In genomic region chr20:37386505-37387201, GRCh38 we compare ENCODE assay signal across 26 cellular contexts. TPM values are rescaled to one million over a fixed set of nuclear protein-coding genes. Genes with fewer than 3 reads are reported as not detected.
DNase-seq lines count a peak whose midpoint lies in the region; ATAC-seq, FAIRE-seq and TF ChIP-seq lines count a peak whose summit lies in the region.
"Had no signal": no experiment of that assay in that cellular context is flagged by ENCODE, and none has a peak within 500 bp of the region (broad histone marks: within the 10 kb centered on the region; RNA-seq: fewer than 3 reads in every experiment).

No MANE protein-coding gene starts in this region.

- CTCF ChIA-PET in SK-N-SH (lab: Yijun Ruan, JAX) = interaction anchor here (0.6 to 3.5 kb wide), 5 partner anchors 9 to 194 kb away, joined by 3 to 48 read pairs (median 20); no protein-coding TSS in a partner anchor
- CTCF ChIA-PET in RWPE1 (lab: Yijun Ruan, JAX) = no interaction called here
- CTCF ChIA-PET in HepG2 (lab: Yijun Ruan, JAX; ENCODE audit: low intra/inter-chr PET ratio, low total read pairs) = no interaction called here
- CTCF ChIA-PET in activated CD4-positive, alpha-beta memory T cell treated with anti-CD3 and anti-CD28 coated beads, Interleukin-2, amount 10 ng/mL, durations not matched to agents 7 days and 5 days (lab: Charles Lee) = interaction anchor here (0.6 kb wide), 1 partner anchor 37 kb away, joined by 4 read pairs; no protein-coding TSS in a partner anchor

- H3K36me3 Mint-ChIP-seq in activated CD4-positive, alpha-beta memory T cell treated with anti-CD3 and anti-CD28 coated beads, Interleukin-2, amount 10 ng/mL, durations not matched to agents 7 days and 5 days (ENCODE audit: low read depth) = no peaks in the 10 kb centered on the region
- H3K36me3 Mint-ChIP-seq: activated CD8-positive, alpha-beta memory T cell treated with anti-CD3 and anti-CD28 coated beads, Interleukin-2, amount 10 ng/mL, durations not matched to agents 7 days and 5 days; activated naive CD8-positive, alpha-beta T cell treated with anti-CD3 and anti-CD28 coated beads, Interleukin-2, amount 10 ng/mL, durations not matched to agents 7 days and 5 days had no signal

- TF ChIP-seq POLR2A in HepG2 (IDR thresholded peaks at IDR 0.05; ENCODE audit: insufficient read depth in 1 of 2, low read depth in 2 of 2, low read length in 2 of 2) (no peak), spleen (IDR thresholded peaks at IDR 0.05) (no peak), suprapubic skin (IDR thresholded peaks at IDR 0.05) (no peak)

- H3K27me3 Mint-ChIP-seq in activated CD4-positive, alpha-beta memory T cell treated with anti-CD3 and anti-CD28 coated beads, Interleukin-2, amount 10 ng/mL, durations not matched to agents 7 days and 5 days = peaks cover 4% of the 10 kb centered on the region
- H3K27me3 Mint-ChIP-seq: effector memory CD8-positive, alpha-beta T cell; memory B cell had no signal

- peaks cover 6% of the 10 kb centered on the region for H3K4me1 Mint-ChIP-seq in activated CD4-positive, alpha-beta memory T cell treated with anti-CD3 and anti-CD28 coated beads, Interleukin-2, amount 10 ng/mL, durations not matched to agents 7 days and 5 days

- H3K36me3 ChIP-seq in SK-N-SH (replicated peaks in 1 of 2; ENCODE audit: control insufficient read depth in 1 of 2, insufficient read depth in 2 of 2, low read length in 1 of 2) (peaks cover 12 to 23% of the 10 kb centered on the region in 2 experiments), HepG2 (replicated peaks in 1 of 2; ENCODE audit: control insufficient read depth in 1 of 2, insufficient read depth in 2 of 2, low read length in 2 of 2) (peaks cover 44 to 56% of the 10 kb centered on the region in 2 experiments), spleen (peaks cover 0 to 52% (median 5%) of the 10 kb centered on the region in 6 donors), suprapubic skin (peaks cover 39% of the 10 kb centered on the region)
- H3K36me3 ChIP-seq: BE2C had no signal

- peaks cover 0 to 18% of the 10 kb centered on the region in 2 experiments; a peak in 1 of 4 replicates for H3K4me1 ChIP-seq in SK-N-SH (ENCODE audit: control insufficient read depth in 1 of 2, insufficient read depth in 2 of 2, low read depth in 1 of 2, low read length in 1 of 2)
- H3K4me1 ChIP-seq in HepG2 (ENCODE audit: insufficient read depth, low read length) = peaks cover 28% of the 10 kb centered on the region
- H3K4me1 ChIP-seq in spleen = peaks cover 6 to 38% (median 24%) of the 10 kb centered on the region in 6 donors
- H3K4me1 ChIP-seq in suprapubic skin = peaks cover 14% of the 10 kb centered on the region

- no peak for TF ChIP-seq CTCF in SK-N-SH (IDR thresholded peaks at IDR 0.05)
- TF ChIP-seq CTCF in RWPE1 (conservative IDR thresholded peaks at IDR 0.05; ENCODE audit: low read depth) = no peak
- no peak for TF ChIP-seq CTCF in HepG2 (CRISPR knock-in tag; IDR thresholded peaks at IDR 0.05)
- TF ChIP-seq CTCF in spleen (IDR thresholded peaks at IDR 0.05 in 8 of 11, conservative IDR thresholded peaks at IDR 0.05 in 3 of 11) = no peak
- no peak for TF ChIP-seq CTCF in suprapubic skin (IDR thresholded peaks at IDR 0.05)

- H4K20me1 ChIP-seq in SK-N-SH (ENCODE audit: insufficient read depth) (no peaks in the 10 kb centered on the region), HepG2 (ENCODE audit: insufficient read depth, low read length) (peaks cover 15% of the 10 kb centered on the region; the same call in 1 of the 2 replicates)

- no peaks in the 10 kb centered on the region for H3F3A ChIP-seq in SK-N-SH (replicated peaks; ENCODE audit: insufficient read depth)

- H3K4me2 ChIP-seq in SK-N-SH (no peak overlapping the region), HepG2 (ENCODE audit: low read depth, low read length) (no peak overlapping the region)

- no TSS peak for BruUV-seq in HepG2 (replicated peaks; lab: Mats Ljungman, UMichigan)

- H3K27me3 ChIP-seq in SK-N-SH (ENCODE audit: insufficient read depth) = no peaks in the 10 kb centered on the region
- H3K27me3 ChIP-seq in HepG2 (ENCODE audit: control insufficient read depth in 1 of 2, insufficient read depth in 2 of 2, low read length in 2 of 2) = no peaks in the 10 kb centered on the region
- H3K27me3 ChIP-seq in spleen (replicated peaks in 1 of 7) = peaks cover 0 to 37% (median 0%) of the 10 kb centered on the region in 7 donors
- H3K27me3 ChIP-seq in suprapubic skin = no peaks in the 10 kb centered on the region
- H3K27me3 ChIP-seq: BE2C, gastroesophageal sphincter had no signal

- DNase-seq in SK-N-SH (peak; percentile 35), RWPE1 (ENCODE audit: low spot score) (no peak), HepG2 (ENCODE audit: low spot score) (no peak), spleen (peak; percentile 75), suprapubic skin (ENCODE audit: low spot score in 2 of 2) (no peak)
- no peak for DNase-seq in activated CD4-positive, alpha-beta memory T cell treated with anti-CD3 and anti-CD28 coated beads, Interleukin-2, amount 10 ng/mL, durations not matched to agents 7 days and 5 days
- DNase-seq: activated CD4-positive, alpha-beta T cell treated with anti-CD3 and anti-CD28 coated beads for 4 hours; activated CD8-positive, alpha-beta memory T cell treated with anti-CD3 and anti-CD28 coated beads, Interleukin-2, amount 10 ng/mL, durations not matched to agents 7 days and 5 days; activated naive CD8-positive, alpha-beta T cell treated with anti-CD3 and anti-CD28 coated beads, Interleukin-2, amount 10 ng/mL, durations not matched to agents 7 days and 5 days; BE2C; effector memory CD8-positive, alpha-beta T cell; esophagus squamous epithelium; GOT3; NCI-H1092; NCI-H2029; NCI-H345; NCI-H82; OCI-M1; SHP77 had no signal

- no peaks in the 10 kb centered on the region for H3K9me3 Mint-ChIP-seq in activated CD4-positive, alpha-beta memory T cell treated with anti-CD3 and anti-CD28 coated beads, Interleukin-2, amount 10 ng/mL, durations not matched to agents 7 days and 5 days
- H3K9me3 Mint-ChIP-seq: activated naive CD8-positive, alpha-beta T cell treated with anti-CD3 and anti-CD28 coated beads, Interleukin-2, amount 10 ng/mL, durations not matched to agents 7 days and 5 days; effector memory CD8-positive, alpha-beta T cell; memory B cell had no signal

- TF ChIP-seq EP300 in SK-N-SH (IDR thresholded peaks at IDR 0.05; ENCODE audit: borderline replicate concordance in 1 of 2, low read depth in 1 of 2, low read length in 1 of 2) (no peak), HepG2 (IDR thresholded peaks at IDR 0.05; ENCODE audit: low read depth in 2 of 2, low read length in 2 of 2) (no peak), HepG2 (CRISPR knock-in tag; IDR thresholded peaks at IDR 0.05; ENCODE audit: borderline replicate concordance) (no peak), suprapubic skin (IDR thresholded peaks at IDR 0.05) (no peak)

- intact Hi-C loops in HepG2 (cut with micrococcal nuclease; ENCODE audit: unreplicated experiment) (no loop called here), spleen (cut with DNase I; ENCODE audit: low total_unique reads) (loop anchor here (10.0 kb wide), 2 partner anchors 112 to 192 kb away; no protein-coding TSS in a partner anchor)

- H3K9me2 ChIP-seq in SK-N-SH = no peaks in the 10 kb centered on the region

- no peak overlapping the region for H3K9ac ChIP-seq in SK-N-SH
- no peak overlapping the region for H3K9ac ChIP-seq in HepG2 (ENCODE audit: insufficient read depth, low read depth, low read length)

- TF ChIP-seq RAD21 in SK-N-SH (IDR thresholded peaks at IDR 0.05; ENCODE audit: low read length) (no peak), HepG2 (CRISPR knock-in tag; IDR thresholded peaks at IDR 0.05) (no peak)

- no peak for ATAC-seq in SK-N-SH treated with all-trans-retinoic acid at 6 μM for 48 hours
- no peak for ATAC-seq in HepG2
- no peak for ATAC-seq in GM21381 (IDR thresholded peaks at IDR 0.05; ENCODE audit: unreplicated experiment)
- ATAC-seq: activated CD8-positive, alpha-beta memory T cell treated with anti-CD3 and anti-CD28 coated beads, Interleukin-2, amount 10 ng/mL, durations not matched to agents 7 days and 5 days; effector memory CD8-positive, alpha-beta T cell; gastroesophageal sphincter had no signal

- no peak overlapping the region for H3K4me3 Mint-ChIP-seq in activated CD4-positive, alpha-beta memory T cell treated with anti-CD3 and anti-CD28 coated beads, Interleukin-2, amount 10 ng/mL, durations not matched to agents 7 days and 5 days
- H3K4me3 Mint-ChIP-seq: activated CD8-positive, alpha-beta memory T cell treated with anti-CD3 and anti-CD28 coated beads, Interleukin-2, amount 10 ng/mL, durations not matched to agents 7 days and 5 days; activated naive CD8-positive, alpha-beta T cell treated with anti-CD3 and anti-CD28 coated beads, Interleukin-2, amount 10 ng/mL, durations not matched to agents 7 days and 5 days; memory B cell had no signal

- H3K4me3 ChIP-seq in SK-N-SH (ENCODE audit: low read depth in 2 of 2, low read length in 1 of 2) (no peak overlapping the region), HepG2 (replicated peaks in 1 of 3; ENCODE audit: insufficient read depth in 1 of 3, low read depth in 2 of 3, low read length in 3 of 3) (no peak overlapping the region), spleen (no peak overlapping the region), suprapubic skin (no peak overlapping the region)
- H3K4me3 ChIP-seq: esophagus squamous epithelium, gastroesophageal sphincter had no signal

- H2AFZ ChIP-seq in SK-N-SH (ENCODE audit: low read depth) = no peak overlapping the region
- H2AFZ ChIP-seq in HepG2 (ENCODE audit: low read length) = no peak overlapping the region

- FAIRE-seq in HepG2 (lab: Jason Lieb, UNC) = no peak
- FAIRE-seq: keratinocyte, TTC549 had no signal

- 87% methylated on average over 13 of the region's 19 CpGs for WGBS in SK-N-SH (ENCODE audit: low lambda C conversion rate)
- 93% methylated on average over 19 of the region's 19 CpGs for WGBS in HepG2 (ENCODE audit: low lambda C conversion rate)
- WGBS in spleen, 5 donors = 73 to 85% (median 78%) methylated on average over 18 to 19 of the region's 19 CpGs
- WGBS in suprapubic skin = 92% methylated on average over 12 of the region's 19 CpGs

- H3K27ac Mint-ChIP-seq in activated CD4-positive, alpha-beta memory T cell treated with anti-CD3 and anti-CD28 coated beads, Interleukin-2, amount 10 ng/mL, durations not matched to agents 7 days and 5 days = no peak overlapping the region
- H3K27ac Mint-ChIP-seq: activated CD8-positive, alpha-beta memory T cell treated with anti-CD3 and anti-CD28 coated beads, Interleukin-2, amount 10 ng/mL, durations not matched to agents 7 days and 5 days; activated naive CD8-positive, alpha-beta T cell treated with anti-CD3 and anti-CD28 coated beads, Interleukin-2, amount 10 ng/mL, durations not matched to agents 7 days and 5 days; effector memory CD8-positive, alpha-beta T cell; memory B cell had no signal

- H3K9me3 ChIP-seq in SK-N-SH (no peaks in the 10 kb centered on the region), HepG2 (ENCODE audit: low read length) (no peaks in the 10 kb centered on the region), spleen (no peaks in the 10 kb centered on the region), suprapubic skin (no peaks in the 10 kb centered on the region)
- H3K9me3 ChIP-seq: BE2C, esophagus squamous epithelium, gastroesophageal sphincter had no signal

- H3K27ac ChIP-seq in SK-N-SH (ENCODE audit: low read depth in 2 of 2, low read length in 1 of 2) = peak overlapping the region in 1 of 2 experiments; percentile 29; a peak in 1 of 4 replicates
- peak overlapping the region; percentile 5 for H3K27ac ChIP-seq in RWPE1
- H3K27ac ChIP-seq in HepG2 (ENCODE audit: extremely low read length, insufficient read depth, low read length) = no peak overlapping the region
- H3K27ac ChIP-seq in spleen = no peak overlapping the region
- H3K27ac ChIP-seq in suprapubic skin = no peak overlapping the region
- H3K27ac ChIP-seq: 22Rv1, esophagus squamous epithelium, gastroesophageal sphincter had no signal

- H3K79me2 ChIP-seq in SK-N-SH (ENCODE audit: insufficient read depth) = no peaks in the 10 kb centered on the region
- no peaks in the 10 kb centered on the region for H3K79me2 ChIP-seq in HepG2 (ENCODE audit: insufficient read depth, low read length)

- in situ Hi-C loops in HepG2 (cut with HindIII; ENCODE audit: extremely low pct_ligation_motif_present, low pct_unique_long_range_greater_than_20kb) = loop anchor here (5.0 kb wide), 1 partner anchor 114 kb away; no protein-coding TSS in a partner anchor

- POLR2A ChIA-PET in SK-N-SH (lab: Yijun Ruan, JAX) = no interaction called here
- POLR2A ChIA-PET in RWPE1 (lab: Yijun Ruan, JAX; ENCODE audit: low non-redundant PET) = no interaction called here
- POLR2A ChIA-PET in HepG2 (lab: Yijun Ruan, JAX) = no interaction called here
- POLR2A ChIA-PET in activated CD4-positive, alpha-beta memory T cell treated with anti-CD3 and anti-CD28 coated beads, Interleukin-2, amount 10 ng/mL, durations not matched to agents 7 days and 5 days (lab: Charles Lee) = no interaction called here

RNA-seq across cellular contexts. Expression of gene SRC, which starts 40.7 kb away (rescaled TPM):
- polyA plus RNA-seq in SK-N-SH (2012; rRNA removed) (23.8 and 25.6 TPM in 2 replicates), HepG2 (2011; rRNA removed) (192 and 229 TPM in 2 replicates), spleen (10 to 100 TPM in 2 of 3 donors, 1 to 10 TPM in 1; 7.0 to 28.7 (median 10.1) TPM)
- polyA plus RNA-seq in SK-N-SH (2012; cell fraction: cytosol; rRNA removed) = 9.6 and 17.1 TPM in 2 replicates
- polyA plus RNA-seq in SK-N-SH (2012; cell fraction: nucleus; rRNA removed) = 49.2 and 58.8 TPM in 2 replicates
- total RNA-seq in HepG2 (2016; rRNA removed; fragmentation: Illumina TruSeq; extraction: Trizol) (54.7 and 59.7 TPM in 2 replicates), spleen (10 to 100 TPM; 27.3 to 68.0 (median 36.1) TPM), suprapubic skin (10 to 100 TPM; 18.8 to 39.5 (median 26.0) TPM)
- 18.4 and 21.0 TPM in 2 replicates for total RNA-seq in HepG2 (2016; cell fraction: cytosol; rRNA removed; fragmentation: Illumina TruSeq; extraction: Trizol; ENCODE audit: low read depth)
- total RNA-seq in HepG2 (2016; cell fraction: insoluble cytoplasmic fraction; rRNA removed; fragmentation: Illumina TruSeq; extraction: Trizol) = 48.2 and 56.8 TPM in 2 replicates
- total RNA-seq in HepG2 (2016; cell fraction: membrane; rRNA removed; fragmentation: Illumina TruSeq; extraction: Trizol) = 25.3 and 30.3 TPM in 2 replicates
- total RNA-seq in HepG2 (2016; cell fraction: nucleus; rRNA removed; fragmentation: Illumina TruSeq; extraction: Trizol) = 60.1 and 65.6 TPM in 2 replicates
- 97.4 and 112 TPM in 2 replicates for polyA plus RNA-seq in HepG2 (2011; cell fraction: cytosol; rRNA removed)
- polyA plus RNA-seq in HepG2 (2011; cell fraction: nucleus; rRNA removed) = 448 and 459 TPM in 2 replicates
- polyA plus RNA-seq in HepG2 (2012) = 148 and 158 TPM in 2 replicates
- 3.4 and 4.0 TPM in 2 replicates for polyA plus RNA-seq in HepG2 (2016; cell fraction: cytosol; fragmentation: Illumina TruSeq; extraction: Trizol; ENCODE audit: low read depth)
- 43.5 and 52.9 TPM in 2 replicates for polyA plus RNA-seq in HepG2 (2016; cell fraction: insoluble cytoplasmic fraction; fragmentation: Illumina TruSeq; extraction: Trizol; ENCODE audit: low read depth)
- 13.5 and 16.0 TPM in 2 replicates for polyA plus RNA-seq in HepG2 (2016; cell fraction: membrane; fragmentation: Illumina TruSeq; extraction: Trizol; ENCODE audit: low read depth)
- polyA plus RNA-seq in HepG2 (2016; cell fraction: nucleus; fragmentation: Illumina TruSeq; extraction: Trizol; ENCODE audit: insufficient read depth, low read depth) = 92.1 and 101 TPM in 2 replicates
- 0.87 and 280 TPM in 2 replicates for polyA minus RNA-seq in HepG2 (2011; rRNA and poly(A)+ RNA removed; ENCODE audit: low replicate concordance)
- polyA minus RNA-seq in HepG2 (2011; cell fraction: cytosol; rRNA and poly(A)+ RNA removed) = 92.5 and 127 TPM in 2 replicates
- 209 and 267 TPM in 2 replicates for polyA minus RNA-seq in HepG2 (2011; cell fraction: nucleus; rRNA and poly(A)+ RNA removed)
- total RNA-seq in activated CD4-positive, alpha-beta memory T cell treated with anti-CD3 and anti-CD28 coated beads, Interleukin-2, amount 10 ng/mL, durations not matched to agents 7 days and 5 days = 1 to 10 TPM; 2.6 to 2.7 TPM

Comparison
In these comparisons a context has a peak if more than half of its experiments do, and no peak if none do; other contexts are left out.
1. DNase-seq: peak in SK-N-SH (single experiment) and spleen (single experiment); none in RWPE1 (single experiment), HepG2 (single experiment), activated CD4-positive, alpha-beta memory T cell treated with anti-CD3 and anti-CD28 coated beads, Interleukin-2, amount 10 ng/mL, durations not matched to agents 7 days and 5 days (single experiment) and suprapubic skin (0 of 2).
2. RNA of gene SRC, which starts 40.7 kb away (total RNA-seq): 18.4 to 65.6 TPM in HepG2, 27.3 to 68.0 TPM in spleen and 18.8 to 39.5 TPM in suprapubic skin; 2.6 to 2.7 TPM in activated CD4-positive, alpha-beta memory T cell treated with anti-CD3 and anti-CD28 coated beads, Interleukin-2, amount 10 ng/mL, durations not matched to agents 7 days and 5 days; every median in the first group is over 4 times any median in the second.
3. CTCF ChIA-PET loops: an anchor here in SK-N-SH (0.6 to 3.5 kb wide) and activated CD4-positive, alpha-beta memory T cell treated with anti-CD3 and anti-CD28 coated beads, Interleukin-2, amount 10 ng/mL, durations not matched to agents 7 days and 5 days (0.6 kb wide); none called in RWPE1 and HepG2.